17 cellular contexts compared by ENCODE assay signal in the genomic region with DNA sequence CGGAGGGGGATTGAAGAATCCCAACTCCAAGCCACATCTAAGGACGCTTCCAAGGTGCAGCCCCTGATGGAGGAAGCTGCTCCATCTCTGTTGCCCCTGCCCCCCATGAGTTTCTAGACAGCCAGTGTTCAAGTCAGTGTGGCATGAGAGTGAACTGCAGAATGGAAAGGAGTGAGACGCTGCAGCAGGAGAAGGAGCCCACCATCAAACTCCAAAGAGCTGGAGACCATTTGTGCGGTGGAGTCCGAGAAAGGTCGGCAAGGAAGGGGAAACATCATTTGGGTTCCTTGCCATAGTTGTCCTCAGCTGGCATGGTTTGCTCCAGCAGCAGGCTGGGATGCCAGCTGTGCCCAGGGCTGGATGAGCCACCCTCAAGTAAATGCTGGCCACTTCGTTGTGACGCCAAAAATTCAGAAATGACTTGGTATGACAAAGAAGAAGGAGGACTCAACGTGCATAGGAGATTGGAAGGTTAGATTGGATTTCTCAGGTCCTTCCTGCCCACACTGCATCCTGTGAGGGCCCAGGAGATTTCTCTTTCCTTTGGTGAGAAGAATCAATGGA. TPM values are rescaled to one million over a fixed set of nuclear protein-coding genes. Genes with fewer than 3 reads are reported as not detected.
DNase-seq lines count a peak whose midpoint lies in the region; ATAC-seq, FAIRE-seq and TF ChIP-seq lines count a peak whose summit lies in the region.
"Had no signal": no experiment of that assay in that cellular context is flagged by ENCODE, and none has a peak within 500 bp of the region (broad histone marks: within the 10 kb centered on the region; RNA-seq: fewer than 3 reads in every experiment).

No MANE protein-coding gene starts in this region.

- no peaks in the 10 kb centered on the region for H3K9me3 Mint-ChIP-seq in activated T-cell treated with anti-CD3 and anti-CD28 coated beads, Interleukin-2, amount 50 U/mL, for 72 hours
- no peaks in the 10 kb centered on the region for H3K9me3 Mint-ChIP-seq in activated T-cell treated with anti-CD3 and anti-CD28 coated beads, Interleukin-2, amount 50 U/mL, for 4 hours
- H3K9me3 Mint-ChIP-seq: CD8-positive, alpha-beta memory T cell; GM23338; H9 had no signal

- H4K8ac ChIP-seq in H1 (ENCODE audit: extremely low read depth, insufficient read depth, low read length) = no peak overlapping the region

- H2BK15ac ChIP-seq in H1 (ENCODE audit: low read length) = no peak overlapping the region

- TF ChIP-seq POLR2A in H1 (IDR thresholded peaks at IDR 0.05; ENCODE audit: control extremely low read depth in 1 of 2, low read depth in 2 of 2, low read length in 2 of 2) (no peak), gastrocnemius medialis (IDR thresholded peaks at IDR 0.05) (no peak)

- 0 out of 2 replicates have a peak overlapping the region, but pooled peaks have one; percentile 9 for H2BK12ac ChIP-seq in H1 (ENCODE audit: low read depth, low read length)

- no peak overlapping the region for H2BK5ac ChIP-seq in H1 (ENCODE audit: low read depth, low read length)

- H3K14ac ChIP-seq in H1 (ENCODE audit: insufficient read length) = no peak overlapping the region

- H4K20me1 ChIP-seq in H1 (replicated peaks in 1 of 2; ENCODE audit: control insufficient read depth in 1 of 2, insufficient read depth in 2 of 2, low read length in 2 of 2) = no peaks in the 10 kb centered on the region
- H4K20me1 ChIP-seq: BLaER1 had no signal

- H2BK20ac ChIP-seq in H1 (ENCODE audit: low read length) = no peak overlapping the region

- H4K91ac ChIP-seq in H1 (replicated peaks; ENCODE audit: insufficient read length, low read length) = no peak overlapping the region

- H3K23ac ChIP-seq in H1 (ENCODE audit: insufficient read length) = no peak overlapping the region

- no peaks in the 10 kb centered on the region for H3K23me2 ChIP-seq in H1 (ENCODE audit: low read depth, low read length)

- H3K27ac Mint-ChIP-seq in activated T-cell treated with anti-CD3 and anti-CD28 coated beads, Interleukin-2, amount 50 U/mL, for 72 hours = peak overlapping the region; percentile 57
- H3K27ac Mint-ChIP-seq: GM23338 had no signal

- H3K9me3 ChIP-seq in H1 (ENCODE audit: insufficient read depth in 2 of 2, low read depth in 1 of 2, low read length in 1 of 2) (no peaks in the 10 kb centered on the region), gastrocnemius medialis (no peaks in the 10 kb centered on the region)
- H3K9me3 ChIP-seq: BLaER1, Caco-2 had no signal

- no peak overlapping the region for H2AFZ ChIP-seq in H1 (ENCODE audit: low read length)
- H2AFZ ChIP-seq: GM23338 had no signal

- H3K9ac ChIP-seq in H1 (replicated peaks in 1 of 4; ENCODE audit: extremely low read depth in 1 of 4, low read depth in 3 of 4, low read length in 3 of 4) = no peak overlapping the region
- H3K9ac ChIP-seq: BLaER1 had no signal

- peaks cover 11% of the 10 kb centered on the region for H3K4me1 Mint-ChIP-seq in activated T-cell treated with anti-CD3 and anti-CD28 coated beads, Interleukin-2, amount 50 U/mL, for 72 hours (ENCODE audit: low read depth)
- peaks cover 12% of the 10 kb centered on the region for H3K4me1 Mint-ChIP-seq in activated T-cell treated with anti-CD3 and anti-CD28 coated beads, Interleukin-2, amount 50 U/mL, for 4 hours (ENCODE audit: low read depth)

- H2BK120ac ChIP-seq in H1 (replicated peaks; ENCODE audit: low read depth, low read length) = no peak overlapping the region

- CTCF ChIA-PET in H1 (lab: Charles Lee; ENCODE audit: partially characterized antibody) = interaction anchor here (0.9 to 4.1 kb wide), 6 partner anchors 16 to 673 kb away, joined by 3 to 24 read pairs (median 4); a partner anchor contains a TSS

- no peak overlapping the region for H4K5ac ChIP-seq in H1 (ENCODE audit: insufficient read length, low read depth, low read length)

- WGBS in H1 (ENCODE audit: extremely low coverage in 1 of 2, insufficient coverage in 1 of 2, insufficient read length in 1 of 2, insufficient replicate concordance in 2 of 2, low coverage in 1 of 2, low lambda C conversion rate in 2 of 2, missing lambda C conversion rate in 1 of 2), 2 experiments = 82% methylated on average over 9 of the region's 9 CpGs; no CpG with 5 or more reads in 1 of the 2 experiments

- H3K36me3 ChIP-seq in H1 (ENCODE audit: control insufficient read depth in 2 of 4, insufficient read depth in 4 of 4, low read length in 3 of 4) (no peaks in the 10 kb centered on the region; a peak in 1 of 8 replicates), gastrocnemius medialis (no peaks in the 10 kb centered on the region)

- FAIRE-seq in H1 (lab: Jason Lieb, UNC) = no peak
- FAIRE-seq: GM18507 had no signal

- TF ChIP-seq RAD21 in H1 (IDR thresholded peaks at IDR 0.05 in 1 of 2, conservative IDR thresholded peaks at IDR 0.05 in 1 of 2; ENCODE audit: low read depth in 2 of 2, low read length in 2 of 2) = no peak

- H3K56ac ChIP-seq in H1 (replicated peaks; ENCODE audit: insufficient read length, low read depth, low read length) = no peak overlapping the region

- in situ Hi-C loops in gastrocnemius medialis (cut with MboI; ENCODE audit: low sequenced_read_pairs in 4 of 4) = no loop called here

- TF ChIP-seq CTCF in H1 (IDR thresholded peaks at IDR 0.05; ENCODE audit: control extremely low read depth in 1 of 3, insufficient read depth in 1 of 3, low read depth in 1 of 3, low read length in 3 of 3) (no peak), gastrocnemius medialis (IDR thresholded peaks at IDR 0.05 in 4 of 5, conservative IDR thresholded peaks at IDR 0.05 in 1 of 5) (no peak), foreskin fibroblast (IDR thresholded peaks at IDR 0.05; ENCODE audit: low read depth, low read length) (no peak)

- TF ChIP-seq EP300 in H1 (IDR thresholded peaks at IDR 0.05; ENCODE audit: borderline replicate concordance in 1 of 2, low read depth in 2 of 2, low read length in 2 of 2) = no peak

- H3K27ac ChIP-seq in H1 (ENCODE audit: low read depth, low read length) (no peak overlapping the region), gastrocnemius medialis (peak overlapping the region; percentile 59 to 81 (median 64))
- H3K27ac ChIP-seq: BLaER1 had no signal

- POLR2A ChIA-PET in H1 (lab: Charles Lee; ENCODE audit: partially characterized antibody) = no interaction called here

- H3K27me3 ChIP-seq in H1 (replicated peaks in 1 of 4; ENCODE audit: control insufficient read depth in 3 of 4, extremely low read depth in 1 of 4, insufficient read depth in 3 of 4, low read length in 3 of 4) (peaks cover 0 to 2% (median 0%) of the 10 kb centered on the region in 4 experiments; a peak in 1 of 7 replicates), gastrocnemius medialis (no peaks in the 10 kb centered on the region)
- H3K27me3 ChIP-seq: BLaER1 had no signal

- H3K18ac ChIP-seq in H1 (ENCODE audit: extremely low read depth, low read length) = no peak overlapping the region

- peaks cover 0 to 3% (median 0%) of the 10 kb centered on the region in 4 experiments; a peak in 1 of 7 replicates for H3K4me1 ChIP-seq in H1 (replicated peaks in 1 of 4; ENCODE audit: control insufficient read depth in 3 of 4, insufficient read depth in 4 of 4, low read length in 3 of 4)
- peaks cover 19 to 22% of the 10 kb centered on the region in 2 donors for H3K4me1 ChIP-seq in gastrocnemius medialis
- H3K4me1 ChIP-seq: Caco-2 had no signal

- no peaks in the 10 kb centered on the region for H3K79me2 ChIP-seq in H1 (ENCODE audit: control insufficient read depth in 1 of 2, insufficient read depth in 2 of 2, low read length in 2 of 2)

- H3K4ac ChIP-seq in H1 (replicated peaks; ENCODE audit: insufficient read length, low read depth, low read length) = no peak overlapping the region

- H3K4me3 ChIP-seq in H1 (ENCODE audit: extremely low read depth in 1 of 4, insufficient read depth in 2 of 4, low read depth in 3 of 4, low read length in 4 of 4) = no peak overlapping the region
- no peak overlapping the region for H3K4me3 ChIP-seq in gastrocnemius medialis
- no peak overlapping the region for H3K4me3 ChIP-seq in foreskin fibroblast (ENCODE audit: low read depth in 1 of 2, low read length in 2 of 2)
- H3K4me3 ChIP-seq: BLaER1, GM23338 had no signal

- intact Hi-C loops in gastrocnemius medialis (cut with DNase I; ENCODE audit: low total_unique reads) = loop anchor here (1.0 to 5.0 kb wide), 2 partner anchors 16 to 76 kb away; a partner anchor contains a TSS

- no peak overlapping the region for H2AK5ac ChIP-seq in H1 (ENCODE audit: low read depth, low read length)

- H3K4me2 ChIP-seq in H1 (ENCODE audit: insufficient read depth in 1 of 2, low read depth in 2 of 2, low read length in 2 of 2) = no peak overlapping the region
- H3K4me2 ChIP-seq: BLaER1, GM23338 had no signal

- H3K79me1 ChIP-seq in H1 (ENCODE audit: low read depth, low read length) = no peaks in the 10 kb centered on the region

- no peak overlapping the region for H3K4me3 Mint-ChIP-seq in activated T-cell treated with anti-CD3 and anti-CD28 coated beads, Interleukin-2, amount 50 U/mL, for 72 hours
- H3K4me3 Mint-ChIP-seq in activated T-cell treated with anti-CD3 and anti-CD28 coated beads, Interleukin-2, amount 50 U/mL, for 4 hours = no peak overlapping the region
- H3K4me3 Mint-ChIP-seq: CD8-positive, alpha-beta memory T cell; GM23338; H9 had no signal

- ATAC-seq in activated T-cell treated with anti-CD3 and anti-CD28 coated beads, Interleukin-2, amount 50 U/mL, for 72 hours (replicated peaks in 1 of 2) = no peak
- no peak for ATAC-seq in activated T-cell treated with anti-CD3 and anti-CD28 coated beads, Interleukin-2, amount 50 U/mL, for 4 hours
- peak in 1 of 2 donors; percentile 6 for ATAC-seq in gastrocnemius medialis
- ATAC-seq: GM23338 had no signal

- H3K36me3 Mint-ChIP-seq in activated T-cell treated with anti-CD3 and anti-CD28 coated beads, Interleukin-2, amount 50 U/mL, for 72 hours (ENCODE audit: insufficient read depth in 2 of 2) = peaks cover 0 to 3% of the 10 kb centered on the region in 2 donors
- peaks cover 16% of the 10 kb centered on the region for H3K36me3 Mint-ChIP-seq in activated T-cell treated with anti-CD3 and anti-CD28 coated beads, Interleukin-2, amount 50 U/mL, for 4 hours (ENCODE audit: insufficient read depth)

- peaks cover 13% of the 10 kb centered on the region for H3K27me3 Mint-ChIP-seq in activated T-cell treated with anti-CD3 and anti-CD28 coated beads, Interleukin-2, amount 50 U/mL, for 72 hours (ENCODE audit: low read depth)
- H3K27me3 Mint-ChIP-seq in activated T-cell treated with anti-CD3 and anti-CD28 coated beads, Interleukin-2, amount 50 U/mL, for 4 hours (ENCODE audit: low read depth) = peaks cover 6% of the 10 kb centered on the region

- DNase-seq in activated T-cell treated with anti-CD3 and anti-CD28 coated beads, Interleukin-2, amount 50 U/mL, for 72 hours = no peak
- DNase-seq in activated T-cell treated with anti-CD3 and anti-CD28 coated beads, Interleukin-2, amount 50 U/mL, for 4 hours = no peak
- DNase-seq in H1 (ENCODE audit: low read depth in 1 of 2, low spot score in 2 of 2) (no peak), gastrocnemius medialis (no peak), NCI-H1694 (lab: John Stamatoyannopoulos, UW) (no peak), foreskin fibroblast (no peak), DMS153 (lab: John Stamatoyannopoulos, UW) (no peak)
- DNase-seq: 8988T; AML-193; Caco-2; CD8-positive, alpha-beta memory T cell; H9 had no signal

RNA-seq across cellular contexts. Expression of a gene that starts 16.4 kb away (rescaled TPM):
- 10 to 100 TPM; 64.5 to 69.5 TPM for total RNA-seq in activated T-cell treated with anti-CD3 and anti-CD28 coated beads, Interleukin-2, amount 50 U/mL, for 72 hours
- 100 to 1,000 TPM in 2 of 3 donors, 10 to 100 TPM in 1; 99.6 to 117 (median 106) TPM for total RNA-seq in activated T-cell treated with anti-CD3 and anti-CD28 coated beads, Interleukin-2, amount 50 U/mL, for 4 hours
- 11.0 and 12.0 TPM in 2 replicates for total RNA-seq in H1 (2021; fragmentation: NEBNext Ultra II Directional; extraction: Animal tissue kit (Norgen Biotek cat#: 25700))
- polyA plus RNA-seq in H1 (2011; rRNA removed) = 7.8 and 8.1 TPM in 2 replicates
- 10.3 TPM for polyA plus RNA-seq in H1 (2011; cell fraction: cytosol; rRNA removed)
- 14.1 TPM for polyA plus RNA-seq in H1 (2011; cell fraction: nucleus; rRNA removed)
- 13.9 to 18.7 TPM (median 16.3 TPM) in 4 replicates for polyA plus RNA-seq in H1 (2012, experiment 1 of 2)
- 3.6 TPM for polyA plus RNA-seq in H1 (2012, experiment 2 of 2)
- polyA plus RNA-seq in H1 (2013, experiment 1 of 2) = 5.3 TPM
- 4.5 TPM for polyA plus RNA-seq in H1 (2013, experiment 2 of 2)
- polyA minus RNA-seq in H1 (2011; rRNA and poly(A)+ RNA removed) = 16.0 and 25.7 TPM in 2 replicates
- polyA minus RNA-seq in H1 (2011; cell fraction: cytosol; rRNA and poly(A)+ RNA removed) = 7.4 TPM
- polyA minus RNA-seq in H1 (2011; cell fraction: nucleus; rRNA and poly(A)+ RNA removed) = 8.8 TPM
- 10 to 100 TPM in 3 of 4 donors, 1 to 10 TPM in 1; 8.7 to 25.5 (median 20.9) TPM for total RNA-seq in gastrocnemius medialis

RNA-seq across cellular contexts. Expression of a gene that starts 21.4 kb away (rescaled TPM):
- 1 to 10 TPM in 1 of 2 donors, under 1 TPM in 1; 0.99 to 2.7 TPM for total RNA-seq in activated T-cell treated with anti-CD3 and anti-CD28 coated beads, Interleukin-2, amount 50 U/mL, for 72 hours
- total RNA-seq in activated T-cell treated with anti-CD3 and anti-CD28 coated beads, Interleukin-2, amount 50 U/mL, for 4 hours = under 1 TPM in 1 of 3 donors, not detected in 2; 0.27 TPM
- total RNA-seq in H1 (2021; fragmentation: NEBNext Ultra II Directional; extraction: Animal tissue kit (Norgen Biotek cat#: 25700)) = not detected in 2 replicates
- polyA plus RNA-seq in H1 (2011; rRNA removed) = 0.02 TPM in 1 of 2 replicates, not detected in the other
- not detected for polyA plus RNA-seq in H1 (2011; cell fraction: cytosol; rRNA removed)
- not detected for polyA plus RNA-seq in H1 (2011; cell fraction: nucleus; rRNA removed)
- polyA plus RNA-seq in H1 (2012, experiment 1 of 2) = not detected in 4 replicates
- polyA plus RNA-seq in H1 (2012, experiment 2 of 2) = 0.08 TPM
- not detected for polyA plus RNA-seq in H1 (2013, experiment 1 of 2)
- 0.02 TPM for polyA plus RNA-seq in H1 (2013, experiment 2 of 2)
- 0.66 TPM in 1 of 2 replicates, not detected in the other for polyA minus RNA-seq in H1 (2011; rRNA and poly(A)+ RNA removed)
- not detected for polyA minus RNA-seq in H1 (2011; cell fraction: cytosol; rRNA and poly(A)+ RNA removed)
- polyA minus RNA-seq in H1 (2011; cell fraction: nucleus; rRNA and poly(A)+ RNA removed) = not detected
- total RNA-seq in gastrocnemius medialis = 1 to 10 TPM in 3 of 4 donors, not detected in 1; 1.5 to 2.3 (median 2.0) TPM
- total RNA-seq: Caco-2, Daoy, GM23338, H9, HT-29 had no signal
- polyA plus RNA-seq: CD8-positive, alpha-beta memory T cell; GM23338 had no signal

RNA-seq across cellular contexts. Expression of a gene that starts 30.0 kb away (rescaled TPM):
- 10 to 100 TPM; 32.7 to 44.5 TPM for total RNA-seq in activated T-cell treated with anti-CD3 and anti-CD28 coated beads, Interleukin-2, amount 50 U/mL, for 72 hours
- total RNA-seq in activated T-cell treated with anti-CD3 and anti-CD28 coated beads, Interleukin-2, amount 50 U/mL, for 4 hours = 10 to 100 TPM; 39.8 to 53.1 (median 42.0) TPM
- not detected in 2 replicates for total RNA-seq in H1 (2021; fragmentation: NEBNext Ultra II Directional; extraction: Animal tissue kit (Norgen Biotek cat#: 25700))
- not detected in 2 replicates for polyA plus RNA-seq in H1 (2011; rRNA removed)
- 0.05 TPM for polyA plus RNA-seq in H1 (2011; cell fraction: cytosol; rRNA removed)
- not detected for polyA plus RNA-seq in H1 (2011; cell fraction: nucleus; rRNA removed)
- polyA plus RNA-seq in H1 (2012, experiment 1 of 2) = not detected in 4 replicates
- not detected for polyA plus RNA-seq in H1 (2012, experiment 2 of 2)
- not detected for polyA plus RNA-seq in H1 (2013, experiment 1 of 2)
- polyA plus RNA-seq in H1 (2013, experiment 2 of 2) = not detected
- not detected in 2 replicates for polyA minus RNA-seq in H1 (2011; rRNA and poly(A)+ RNA removed)
- polyA minus RNA-seq in H1 (2011; cell fraction: cytosol; rRNA and poly(A)+ RNA removed) = not detected
- polyA minus RNA-seq in H1 (2011; cell fraction: nucleus; rRNA and poly(A)+ RNA removed) = not detected
- total RNA-seq in gastrocnemius medialis = 10 to 100 TPM in 1 of 4 donors, 1 to 10 TPM in 2, under 1 TPM in 1; 0.87 to 11.1 (median 6.2) TPM
- total RNA-seq: GM23338, H9 had no signal
